10 cellular contexts compared by ENCODE assay signal in the genomic region with DNA sequence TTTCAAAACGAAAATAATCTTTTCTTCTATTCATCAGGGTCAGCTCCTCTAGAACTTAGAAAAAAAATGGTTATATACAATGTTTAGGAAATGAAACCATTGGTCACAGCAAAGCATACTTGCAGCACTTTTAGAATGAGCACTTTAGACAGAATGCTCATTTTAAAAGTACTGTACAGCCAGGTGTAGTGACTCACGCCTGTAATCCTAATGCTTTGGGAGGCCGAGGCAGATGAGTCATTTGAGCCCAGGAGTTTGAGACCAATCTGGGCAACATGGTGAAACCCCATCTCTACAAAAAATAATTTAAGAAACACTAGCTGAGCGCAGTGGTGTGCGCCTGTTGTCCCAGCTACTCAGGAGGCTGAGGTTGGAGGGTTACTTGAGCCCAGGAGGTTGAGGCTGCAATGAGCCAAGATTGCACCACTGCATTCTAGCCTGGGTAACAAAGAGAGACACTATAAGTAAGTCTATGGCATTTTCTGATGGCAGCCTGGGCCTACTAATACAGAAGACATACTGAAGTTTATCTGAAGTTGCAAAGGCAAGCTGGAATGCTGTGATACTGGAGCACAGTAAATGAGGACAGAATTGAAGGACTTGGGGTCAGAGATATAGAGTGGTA. TPM values are rescaled to one million over a fixed set of nuclear protein-coding genes. Genes with fewer than 3 reads are reported as not detected.
DNase-seq lines count a peak whose midpoint lies in the region; ATAC-seq, FAIRE-seq and TF ChIP-seq lines count a peak whose summit lies in the region.
"Had no signal": no experiment of that assay in that cellular context is flagged by ENCODE, and none has a peak within 500 bp of the region (broad histone marks: within the 10 kb centered on the region; RNA-seq: fewer than 3 reads in every experiment).

No MANE protein-coding gene starts in this region.

- H3K9me3 ChIP-seq in breast epithelium: no peaks in the 10 kb centered on the region
- no peaks in the 10 kb centered on the region for H3K9me3 ChIP-seq in MG63
- H3K9me3 ChIP-seq in body of pancreas: no peaks in the 10 kb centered on the region
- no peaks in the 10 kb centered on the region for H3K9me3 ChIP-seq in pancreas
- H3K9me3 ChIP-seq in BE2C: no peaks in the 10 kb centered on the region
- H3K9me3 ChIP-seq: BLaER1 had no signal

- H3K27ac ChIP-seq in breast epithelium (no peak overlapping the region), body of pancreas (no peak overlapping the region), pancreas (no peak overlapping the region)
- H3K27ac ChIP-seq: BLaER1 had no signal

- no peak overlapping the region for H3K4me3 ChIP-seq in breast epithelium
- H3K4me3 ChIP-seq in MG63: no peak overlapping the region
- no peak overlapping the region for H3K4me3 ChIP-seq in body of pancreas
- no peak overlapping the region for H3K4me3 ChIP-seq in pancreas
- H3K4me3 ChIP-seq in BE2C (ENCODE audit: low read depth, low read length): no peak overlapping the region
- H3K4me3 ChIP-seq: BLaER1 had no signal

- H3K36me3 ChIP-seq in breast epithelium (no peaks in the 10 kb centered on the region), MG63 (no peaks in the 10 kb centered on the region), body of pancreas (replicated peaks in 1 of 2; ENCODE audit: insufficient read depth in 1 of 2, low read depth in 2 of 2) (no peaks in the 10 kb centered on the region), pancreas (no peaks in the 10 kb centered on the region), BE2C (no peaks in the 10 kb centered on the region)
- H3K36me3 ChIP-seq: BLaER1 had no signal

- peaks cover 5% of the 10 kb centered on the region for H3K36me3 Mint-ChIP-seq in MCF 10A (ENCODE audit: insufficient read depth, unreplicated experiment)

- WGBS in body of pancreas, 2 donors: 80 to 82% methylated on average over 5 of the region's 5 CpGs
- 87 to 90% methylated on average over 5 of the region's 5 CpGs for WGBS in pancreas, 2 donors

- POLR2A ChIA-PET in MCF 10A (lab: Yijun Ruan, JAX): interaction anchor here (0.6 to 1.5 kb wide), 5 partner anchors 9 to 102 kb away, joined by 3 to 6 read pairs (median 4); no protein-coding TSS in a partner anchor

- no peaks in the 10 kb centered on the region for H3K4me1 ChIP-seq in breast epithelium
- peaks cover 12% of the 10 kb centered on the region for H3K4me1 ChIP-seq in body of pancreas
- H3K4me1 ChIP-seq in pancreas: peaks cover 0 to 11% (median 0%) of the 10 kb centered on the region in 3 donors
- H3K4me1 ChIP-seq in BE2C: no peaks in the 10 kb centered on the region

- H3K27me3 ChIP-seq in breast epithelium: no peaks in the 10 kb centered on the region
- no peaks in the 10 kb centered on the region for H3K27me3 ChIP-seq in MG63
- no peaks in the 10 kb centered on the region for H3K27me3 ChIP-seq in body of pancreas
- H3K27me3 ChIP-seq in pancreas: no peaks in the 10 kb centered on the region
- H3K27me3 ChIP-seq in BE2C: no peaks in the 10 kb centered on the region
- H3K27me3 ChIP-seq: BLaER1 had no signal

- no peak for FAIRE-seq in pancreas (lab: Jason Lieb, UNC)

- CTCF ChIA-PET in MCF 10A (lab: Yijun Ruan, JAX): interaction anchor here (0.5 to 1.5 kb wide), 5 partner anchors 36 to 1396 kb away, joined by 3 to 7 read pairs (median 3); no protein-coding TSS in a partner anchor

- peaks cover 20% of the 10 kb centered on the region for H3K4me1 Mint-ChIP-seq in MCF 10A (ENCODE audit: insufficient read depth, unreplicated experiment)
- H3K4me1 Mint-ChIP-seq in stimulated activated naive CD8-positive, alpha-beta T cell treated with anti-CD3 and anti-CD28 coated beads, Interleukin-15, amount 100 ng/mL, for 72 hours: no peaks in the 10 kb centered on the region

- no peak for TF ChIP-seq CTCF in MCF 10A (IDR thresholded peaks at IDR 0.05; ENCODE audit: unreplicated experiment)
- no peak for TF ChIP-seq CTCF in breast epithelium (IDR thresholded peaks at IDR 0.05)
- no peak for TF ChIP-seq CTCF in body of pancreas (IDR thresholded peaks at IDR 0.05)
- no peak for TF ChIP-seq CTCF in pancreas (IDR thresholded peaks at IDR 0.05)
- TF ChIP-seq CTCF in BE2C (IDR thresholded peaks at IDR 0.05; ENCODE audit: low read depth, low read length): no peak

- DNase-seq in MCF 10A (ENCODE audit: unreplicated experiment) (peak; percentile 90), breast epithelium (ENCODE audit: low spot score in 2 of 2) (no peak), MG63 (peak; percentile 41), body of pancreas (no peak), pancreas (no peak), BE2C (no peak)
- DNase-seq in stimulated activated naive CD8-positive, alpha-beta T cell treated with anti-CD3 and anti-CD28 coated beads, Interleukin-15, amount 100 ng/mL, for 72 hours: no peak
- DNase-seq: central memory CD4-positive, alpha-beta T cell had no signal

- TF ChIP-seq POLR2A in breast epithelium (IDR thresholded peaks at IDR 0.05): no peak
- TF ChIP-seq POLR2A in body of pancreas (IDR thresholded peaks at IDR 0.05): no peak

- H3K27ac Mint-ChIP-seq in MCF 10A (ENCODE audit: low read depth, unreplicated experiment): peak overlapping the region; percentile 3
- H3K27ac Mint-ChIP-seq in stimulated activated naive CD8-positive, alpha-beta T cell treated with anti-CD3 and anti-CD28 coated beads, Interleukin-15, amount 100 ng/mL, for 72 hours: no peak overlapping the region

- no peaks in the 10 kb centered on the region for H3K9me3 Mint-ChIP-seq in MCF 10A (ENCODE audit: unreplicated experiment)
- H3K9me3 Mint-ChIP-seq in stimulated activated naive CD8-positive, alpha-beta T cell treated with anti-CD3 and anti-CD28 coated beads, Interleukin-15, amount 100 ng/mL, for 72 hours: no peaks in the 10 kb centered on the region

- no TSS peak for BruUV-seq in MCF 10A (replicated peaks; lab: Mats Ljungman, UMichigan)

- H3K27me3 Mint-ChIP-seq in MCF 10A (ENCODE audit: insufficient read depth, unreplicated experiment): no peaks in the 10 kb centered on the region
- H3K27me3 Mint-ChIP-seq in stimulated activated naive CD8-positive, alpha-beta T cell treated with anti-CD3 and anti-CD28 coated beads, Interleukin-15, amount 100 ng/mL, for 72 hours: no peaks in the 10 kb centered on the region

- ATAC-seq in HG02759 (IDR thresholded peaks at IDR 0.05; ENCODE audit: unreplicated experiment): peak; percentile 93
- peak; percentile 81 for ATAC-seq in stimulated activated naive CD8-positive, alpha-beta T cell treated with anti-CD3 and anti-CD28 coated beads, Interleukin-15, amount 100 ng/mL, for 72 hours
- ATAC-seq in body of pancreas: no peak
- no peak for ATAC-seq in pancreas

- H3K4me3 Mint-ChIP-seq in MCF 10A (ENCODE audit: unreplicated experiment): no peak overlapping the region
- no peak overlapping the region for H3K4me3 Mint-ChIP-seq in stimulated activated naive CD8-positive, alpha-beta T cell treated with anti-CD3 and anti-CD28 coated beads, Interleukin-15, amount 100 ng/mL, for 72 hours

- intact Hi-C loops in MCF 10A (cut with micrococcal nuclease) (no loop called here), breast epithelium (cut with DNase I; ENCODE audit: low total_unique reads) (no loop called here), body of pancreas (cut with DNase I) (no loop called here), pancreas (cut with DNase I) (no loop called here)

RNA-seq across cellular contexts. Expression of a gene that starts 48.9 kb away (rescaled TPM):
- total RNA-seq in MCF 10A (2022): 28.9 and 32.9 TPM in 2 replicates
- total RNA-seq in breast epithelium: 10 to 100 TPM; 21.9 to 31.3 (median 23.6) TPM
- 1.1 and 1.4 TPM in 2 replicates for total RNA-seq in MG63 (2014; rRNA removed; shearing (Covaris generic); ENCODE audit: low replicate concordance)
- 10 to 100 TPM; 24.1 to 28.7 TPM for total RNA-seq in body of pancreas
- 10 to 100 TPM in 5 of 6 donors, 1 to 10 TPM in 1; 9.6 to 14.8 (median 10.8) TPM for total RNA-seq in pancreas
- 10 to 100 TPM in 1 of 2 donors, 1 to 10 TPM in 1; 8.8 to 10.4 TPM for polyA plus RNA-seq in pancreas
- polyA plus RNA-seq in BE2C (2012; ENCODE audit: insufficient read depth, insufficient read length, low read depth): 16.4 TPM

Comparison
In these comparisons a context has a peak if more than half of its experiments do, and no peak if none do; other contexts are left out.
1. DNase-seq: peak in MCF 10A (single experiment) and MG63 (single experiment); none in breast epithelium (0 of 2), stimulated activated naive CD8-positive, alpha-beta T cell treated with anti-CD3 and anti-CD28 coated beads, Interleukin-15, amount 100 ng/mL, for 72 hours (0 of 2), body of pancreas (0 of 4), pancreas (0 of 6) and BE2C (single experiment).
2. ATAC-seq: peak in HG02759 (single experiment) and stimulated activated naive CD8-positive, alpha-beta T cell treated with anti-CD3 and anti-CD28 coated beads, Interleukin-15, amount 100 ng/mL, for 72 hours (single experiment); none in body of pancreas (single experiment) and pancreas (0 of 4).